ENCODE assay signal across 27 cellular contexts in genomic region chr10:126369125-126369708, GRCh38. TPM values are rescaled to one million over a fixed set of nuclear protein-coding genes. Genes with fewer than 3 reads are reported as not detected.
"Had no signal": no experiment of that assay in that cellular context is flagged by ENCODE, and none has a peak within 500 bp of the region (broad histone marks: within the 10 kb centered on the region; RNA-seq: fewer than 3 reads in every experiment).

No MANE protein-coding gene starts in this region.

- H3K9ac ChIP-seq: parathyroid adenoma had no signal

- H3K27me3 ChIP-seq: ascending aorta, cardiac muscle cell, heart left ventricle, spleen, testis, uterus had no signal

- H3K27ac ChIP-seq: ascending aorta, cardiac muscle cell, foreskin keratinocyte, heart left ventricle, lower lobe of right lung, parathyroid adenoma, spleen, testis, uterus had no signal

- H3K36me3 ChIP-seq: ascending aorta, cardiac muscle cell, heart left ventricle, lower lobe of right lung, spleen, uterus had no signal

- H3K79me2 ChIP-seq: parathyroid adenoma had no signal

- H3K4me1 ChIP-seq: ascending aorta, foreskin keratinocyte, heart left ventricle, lower lobe of right lung, parathyroid adenoma, spleen, testis, uterus had no signal

- DNase-seq: activated CD4-positive, alpha-beta memory T cell treated with anti-CD3 and anti-CD28 coated beads for 36 hours; activated CD4-positive, CD25-positive, alpha-beta regulatory T cell treated with anti-CD3 and anti-CD28 coated beads, Interleukin-2, amount 50 U/mL, for 72 hours; activated CD8-positive, alpha-beta memory T cell treated with anti-CD3 and anti-CD28 coated beads, Interleukin-2, amount 50 U/mL, for 4 hours; activated effector memory CD4-positive, alpha-beta T cell treated with anti-CD3 and anti-CD28 coated beads, Interleukin-2, amount 50 U/mL, for 16 hours; activated naive CD4-positive, alpha-beta T cell treated with anti-CD3 and anti-CD28 coated beads, Interleukin-2, amount 10 ng/mL, durations not matched to agents 7 days and 5 days; activated naive CD8-positive, alpha-beta T cell treated with anti-CD3 and anti-CD28 coated beads, Interleukin-2, amount 10 ng/mL, durations not matched to agents 7 days and 5 days; activated T-cell treated with anti-CD3 and anti-CD28 coated beads, Interleukin-2, amount 50 U/mL, for 1 hour; cortex of kidney; foreskin keratinocyte; heart left ventricle; hypothalamus; immature natural killer cell; kidney; left colon; lower lobe of right lung; nucleus accumbens; right cardiac atrium; spleen; stimulated activated naive CD4-positive, alpha-beta T cell treated with Interleukin-2 at 50 U/mL for 16 hours; T-helper 2 cell; testis; uterus had no signal

- H3K9me3 ChIP-seq: ascending aorta, lower lobe of right lung, testis, uterus had no signal

- H3K4me3 ChIP-seq: ascending aorta, cardiac muscle cell, heart left ventricle, lower lobe of right lung, spleen, testis, uterus had no signal

- H2AFZ ChIP-seq: parathyroid adenoma had no signal

- ATAC-seq: foreskin keratinocyte, left colon, lower lobe of right lung had no signal

RNA-seq across cellular contexts. Expression of gene ADAM12, which starts 19.1 kb away (rescaled TPM):
- total RNA-seq: activated CD4-positive, alpha-beta T cell treated with anti-CD3 and anti-CD28 coated beads, Interleukin-2, amount 10 ng/mL, durations not matched to agents 24 days and 14 days; activated T-helper 1 cell treated with anti-CD3 and anti-CD28 coated beads, Interleukin-12 subunit alpha, Interleukin-12 subunit beta, Interleukin-2, Interleukin-4 antibody, amounts not matched to agents 30 ng/mL and 10 ng/mL and 1 ng/mL, durations not matched to agents 14 hours and 24 hours and 36 hours; ascending aorta had no signal
